In genomic region chr1:29032839-29033238, GRCh38 we compare ENCODE assay signal across 1 cellular context.
A peak's percentile ranks its signal among the peaks of the same experiment; 100 is the strongest.
TF ChIP-seq lines count a peak whose summit lies in the region.

No MANE protein-coding gene starts in this region.

TF ChIP-seq in K562, 482 proteins besides CTCF, POLR2A, EP300 and RAD21 (continued from another document and continues in another):
- no peak for TF ChIP-seq ZNF592 (IDR thresholded peaks at IDR 0.05)
- no peak for TF ChIP-seq ZNF395 (CRISPR knock-in tag; IDR thresholded peaks at IDR 0.05)
- TF ChIP-seq SNRNP70 (optimal IDR thresholded peaks at IDR 0.05; ENCODE audit: low read depth, low read length), result no peak
- TF ChIP-seq TCF7L2 (IDR thresholded peaks at IDR 0.05; ENCODE audit: low read depth, low read length), result no peak
- no peak for TF ChIP-seq ZNF134 (CRISPR knock-in tag; conservative IDR thresholded peaks at IDR 0.05)
- no peak for TF ChIP-seq TAF1 (IDR thresholded peaks at IDR 0.05; ENCODE audit: control insufficient read depth, extremely low read depth, insufficient read depth, low read length, severe bottlenecking)
- peak; percentile 83 for TF ChIP-seq MTA1 (IDR thresholded peaks at IDR 0.05; ENCODE audit: borderline replicate concordance)
- TF ChIP-seq ARID1B (IDR thresholded peaks at IDR 0.05), result peak; percentile 98
- no peak for TF ChIP-seq GTF2E2 (tag; IDR thresholded peaks at IDR 0.05)
- no peak for TF ChIP-seq ZBTB43 (CRISPR knock-in tag; IDR thresholded peaks at IDR 0.05)
- no peak for TF ChIP-seq CEBPZ (IDR thresholded peaks at IDR 0.05; ENCODE audit: borderline replicate concordance, low read depth, low read length)
- peak; percentile 69; the same call in 1 of the 2 replicates for TF ChIP-seq ADNP (tag; IDR thresholded peaks at IDR 0.05)
- TF ChIP-seq ELF4 (CRISPR knock-in tag; IDR thresholded peaks at IDR 0.05), result no peak
- no peak for TF ChIP-seq NUFIP1 (IDR thresholded peaks at IDR 0.05; ENCODE audit: partially characterized antibody)
- no peak for TF ChIP-seq DMBX1 (CRISPR knock-in tag; IDR thresholded peaks at IDR 0.05; ENCODE audit: borderline replicate concordance)
- no peak for TF ChIP-seq ZNF263 (CRISPR knock-in tag; IDR thresholded peaks at IDR 0.05; ENCODE audit: borderline replicate concordance)
- no peak for TF ChIP-seq GABPB2 (CRISPR knock-in tag; conservative IDR thresholded peaks at IDR 0.05)
- no peak for TF ChIP-seq RBM14 (IDR thresholded peaks at IDR 0.05; ENCODE audit: borderline replicate concordance, insufficient read depth, low read depth, low read length)
- TF ChIP-seq NCOA1 (IDR thresholded peaks at IDR 0.05; ENCODE audit: low read depth), result peak; percentile 65; the same call in 1 of the 2 replicates
- peak; percentile 84 for TF ChIP-seq CC2D1A (IDR thresholded peaks at IDR 0.05)
- TF ChIP-seq PHTF2 (CRISPR knock-in tag; IDR thresholded peaks at IDR 0.05), result no peak
- no peak for TF ChIP-seq TSC22D4 (tag; IDR thresholded peaks at IDR 0.05)
- TF ChIP-seq THRB (CRISPR knock-in tag; conservative IDR thresholded peaks at IDR 0.05), result no peak
- TF ChIP-seq ZNF75A (CRISPR knock-in tag; IDR thresholded peaks at IDR 0.05), result no peak
- no peak for TF ChIP-seq ZNF583 (CRISPR knock-in tag; IDR thresholded peaks at IDR 0.05)
- TF ChIP-seq MEF2D (tag; conservative IDR thresholded peaks at IDR 0.05; ENCODE audit: low read depth), result 0 out of 2 replicates have a peak, but pooled peaks have one; percentile 52
- no peak for TF ChIP-seq TRIM28 (IDR thresholded peaks at IDR 0.05)
- no peak for TF ChIP-seq MCM2 (IDR thresholded peaks at IDR 0.05; ENCODE audit: low read depth)
- no peak for TF ChIP-seq C11orf30 (IDR thresholded peaks at IDR 0.05; ENCODE audit: low read depth)
- TF ChIP-seq PCBP2 (IDR thresholded peaks at IDR 0.05; ENCODE audit: low read depth, low read length, poor library complexity, severe bottlenecking), result no peak
- TF ChIP-seq TOE1 (IDR thresholded peaks at IDR 0.05; ENCODE audit: borderline replicate concordance), result no peak
- TF ChIP-seq TOE1 (CRISPR knock-in tag; IDR thresholded peaks at IDR 0.05; ENCODE audit: borderline replicate concordance, low read depth), result no peak
- TF ChIP-seq ETV6 (IDR thresholded peaks at IDR 0.05; ENCODE audit: borderline replicate concordance in 1 of 2, low read depth in 2 of 2, low read length in 1 of 2), result no peak; a peak in 1 of 4 replicates
- no peak for TF ChIP-seq ETV6 (CRISPR knock-in tag; IDR thresholded peaks at IDR 0.05; ENCODE audit: borderline replicate concordance)
- TF ChIP-seq ZNF277 (CRISPR knock-in tag; IDR thresholded peaks at IDR 0.05; ENCODE audit: borderline replicate concordance), result no peak
- peak; percentile 39 to 98; a peak in 3 of 4 replicates for TF ChIP-seq RCOR1 (IDR thresholded peaks at IDR 0.05; ENCODE audit: borderline replicate concordance in 1 of 2, low read depth in 2 of 2, low read length in 2 of 2)
- TF ChIP-seq E2F3 (CRISPR knock-in tag; IDR thresholded peaks at IDR 0.05), result no peak
- no peak for TF ChIP-seq ZNF311 (CRISPR knock-in tag; IDR thresholded peaks at IDR 0.05)
- TF ChIP-seq ZNF561 (CRISPR knock-in tag; conservative IDR thresholded peaks at IDR 0.05), result no peak
- no peak for TF ChIP-seq ATF6 (CRISPR knock-in tag; IDR thresholded peaks at IDR 0.05)
- TF ChIP-seq NFE2 (IDR thresholded peaks at IDR 0.05; ENCODE audit: low read depth), result 0 out of 2 replicates have a peak, but pooled peaks have one; percentile 10
- no peak for TF ChIP-seq SFPQ (IDR thresholded peaks at IDR 0.05; ENCODE audit: low read depth, low read length)
- TF ChIP-seq E2F6 (IDR thresholded peaks at IDR 0.05; ENCODE audit: borderline replicate concordance in 1 of 2, extremely low read depth in 1 of 2, insufficient read depth in 1 of 2, insufficient read length in 1 of 2, low read depth in 1 of 2, low read length in 1 of 2, poor library complexity in 1 of 2, severe bottlenecking in 1 of 2), result no peak
- no peak for TF ChIP-seq ZNF316 (IDR thresholded peaks at IDR 0.05)
- TF ChIP-seq PPARD (CRISPR knock-in tag; IDR thresholded peaks at IDR 0.05), result no peak
- TF ChIP-seq TRIM24 (IDR thresholded peaks at IDR 0.05), result peak; percentile 36 to 57; a peak in 2 of 4 replicates
- TF ChIP-seq ZNF57 (CRISPR knock-in tag; IDR thresholded peaks at IDR 0.05), result no peak
- TF ChIP-seq ZNF511 (CRISPR knock-in tag; IDR thresholded peaks at IDR 0.05), result no peak
- no peak for TF ChIP-seq TGIF2 (CRISPR knock-in tag; IDR thresholded peaks at IDR 0.05)
- TF ChIP-seq MEIS2 (IDR thresholded peaks at IDR 0.05; ENCODE audit: partially characterized antibody), result peak; percentile 83
- peak; percentile 96 to 97 for TF ChIP-seq KDM1A (IDR thresholded peaks at IDR 0.05)
